Comparison of ENCODE assay signal across 15 cellular contexts in genomic region chr1:88698140-88698539, GRCh38. TPM values are rescaled to one million over a fixed set of nuclear protein-coding genes. Genes with fewer than 3 reads are reported as not detected.
DNase-seq lines count a peak whose midpoint lies in the region; ATAC-seq and TF ChIP-seq lines count a peak whose summit lies in the region.
"Had no signal": no experiment of that assay in that cellular context is flagged by ENCODE, and none has a peak within 500 bp of the region (broad histone marks: within the 10 kb centered on the region; RNA-seq: fewer than 3 reads in every experiment).

No MANE protein-coding gene starts in this region.

- H3K36me3 ChIP-seq in cardiac muscle cell (no peaks in the 10 kb centered on the region), right atrium auricular region (no peaks in the 10 kb centered on the region), adipocyte (ENCODE audit: control insufficient read depth, insufficient read depth, low read length, severe bottlenecking) (peaks cover 8% of the 10 kb centered on the region)
- H3K36me3 ChIP-seq: pancreas had no signal

- ATAC-seq in stimulated activated naive B cell treated with anti-CD40 and anti-IgM and Interleukin-4, amounts not matched to agents 10 μg/mL and 1 μg/mL and 100 μg/mL, for 72 hours (replicated peaks) = no peak
- ATAC-seq in GM21825 (IDR thresholded peaks at IDR 0.05; ENCODE audit: unreplicated experiment) = no peak
- ATAC-seq: pancreas had no signal

- H3K27ac ChIP-seq in cardiac muscle cell (peak overlapping the region; percentile 73), right atrium auricular region (peak overlapping the region in 1 of 2 donors; percentile 3)
- H3K27ac ChIP-seq: pancreas, RWPE1, tibial artery had no signal

- DNase-seq in cardiac muscle cell (ENCODE audit: low read depth in 1 of 2, low spot score in 1 of 2) (peak; percentile 19 to 49), right atrium auricular region (ENCODE audit: low spot score) (no peak), adipocyte (ENCODE audit: low read depth) (peak; percentile 25), fibroblast of villous mesenchyme (ENCODE audit: low read depth) (peak; percentile 41), NCI-H748 (lab: John Stamatoyannopoulos, UW; ENCODE audit: unreplicated experiment) (no peak), RPMI8226 (no peak)
- no peak for DNase-seq in stimulated activated naive B cell treated with anti-CD40 and anti-IgM and Interleukin-4, amounts not matched to agents 10 μg/mL and 1 μg/mL and 100 μg/mL, for 72 hours
- DNase-seq: ACHN, NCI-H1417, NCI-H446 treated with DMSO at 0.1 percent for 48 hours, pancreas, tibial artery had no signal

- H3K4me1 Mint-ChIP-seq in stimulated activated naive B cell treated with anti-CD40 and anti-IgM and Interleukin-4, amounts not matched to agents 10 μg/mL and 1 μg/mL and 100 μg/mL, for 72 hours = peaks cover 31 to 73% of the 10 kb centered on the region in 2 donors

- H3K27ac Mint-ChIP-seq in stimulated activated naive B cell treated with anti-CD40 and anti-IgM and Interleukin-4, amounts not matched to agents 10 μg/mL and 1 μg/mL and 100 μg/mL, for 72 hours = peak overlapping the region; percentile 59
- H3K27ac Mint-ChIP-seq: T-helper 2 cell treated with Interferon-gamma antibody and Interleukin-4, amounts not matched to agents 5 μg/mL and 100 μg/mL, for 36 hours had no signal

- no peaks in the 10 kb centered on the region for H3K27me3 Mint-ChIP-seq in stimulated activated naive B cell treated with anti-CD40 and anti-IgM and Interleukin-4, amounts not matched to agents 10 μg/mL and 1 μg/mL and 100 μg/mL, for 72 hours

- H3K9me3 ChIP-seq in cardiac muscle cell (ENCODE audit: low read depth) (no peaks in the 10 kb centered on the region), right atrium auricular region (no peaks in the 10 kb centered on the region), adipocyte (ENCODE audit: control insufficient read depth, low read length) (no peaks in the 10 kb centered on the region)
- H3K9me3 ChIP-seq: pancreas, tibial artery had no signal

- H3K9me3 Mint-ChIP-seq in stimulated activated naive B cell treated with anti-CD40 and anti-IgM and Interleukin-4, amounts not matched to agents 10 μg/mL and 1 μg/mL and 100 μg/mL, for 72 hours = no peaks in the 10 kb centered on the region
- H3K9me3 Mint-ChIP-seq: T-helper 2 cell treated with Interferon-gamma antibody and Interleukin-4, amounts not matched to agents 5 μg/mL and 100 μg/mL, for 36 hours had no signal

- H3K9ac ChIP-seq in adipocyte (ENCODE audit: low read length) = no peak overlapping the region

- TF ChIP-seq CTCF in cardiac muscle cell (IDR thresholded peaks at IDR 0.05; ENCODE audit: low read depth, low read length) (no peak), right atrium auricular region (IDR thresholded peaks at IDR 0.05) (no peak), fibroblast of villous mesenchyme (IDR thresholded peaks at IDR 0.05; ENCODE audit: insufficient read depth, low read depth, low read length) (no peak)

- no peak overlapping the region for H3K4me3 ChIP-seq in cardiac muscle cell
- H3K4me3 ChIP-seq in right atrium auricular region = no peak overlapping the region
- H3K4me3 ChIP-seq in adipocyte (ENCODE audit: low read length) = no peak overlapping the region
- no peak overlapping the region for H3K4me3 ChIP-seq in fibroblast of villous mesenchyme (ENCODE audit: low read depth, low read length)
- H3K4me3 ChIP-seq: pancreas, tibial artery had no signal

- H3K36me3 Mint-ChIP-seq in stimulated activated naive B cell treated with anti-CD40 and anti-IgM and Interleukin-4, amounts not matched to agents 10 μg/mL and 1 μg/mL and 100 μg/mL, for 72 hours = peaks cover 20 to 32% of the 10 kb centered on the region in 2 donors

- peaks cover 21% of the 10 kb centered on the region for H3K4me1 ChIP-seq in cardiac muscle cell (ENCODE audit: low read depth)
- H3K4me1 ChIP-seq in right atrium auricular region = peaks cover 0 to 20% of the 10 kb centered on the region in 2 donors
- peaks cover 20% of the 10 kb centered on the region for H3K4me1 ChIP-seq in adipocyte (ENCODE audit: control insufficient read depth, insufficient read depth, low read length)

- H3K4me3 Mint-ChIP-seq in stimulated activated naive B cell treated with anti-CD40 and anti-IgM and Interleukin-4, amounts not matched to agents 10 μg/mL and 1 μg/mL and 100 μg/mL, for 72 hours = no peak overlapping the region
- H3K4me3 Mint-ChIP-seq: T-helper 2 cell treated with Interferon-gamma antibody and Interleukin-4, amounts not matched to agents 5 μg/mL and 100 μg/mL, for 36 hours had no signal

- H3K27me3 ChIP-seq in cardiac muscle cell (no peaks in the 10 kb centered on the region), right atrium auricular region (no peaks in the 10 kb centered on the region), adipocyte (replicated peaks; ENCODE audit: control insufficient read depth, insufficient read depth, low read length) (no peaks in the 10 kb centered on the region)
- H3K27me3 ChIP-seq: pancreas, tibial artery had no signal

RNA-seq across cellular contexts. Expression of gene PKN2, which starts 14.1 kb away (rescaled TPM):
- total RNA-seq in cardiac muscle cell (18.4 and 27.6 TPM in 2 replicates), right atrium auricular region (10 to 100 TPM; 21.7 to 24.9 TPM), fibroblast of villous mesenchyme (41.2 and 56.1 TPM in 2 replicates)
- polyA plus RNA-seq in cardiac muscle cell = 22.5 and 25.8 TPM in 2 replicates

Comparison
In these comparisons a context has a peak if more than half of its experiments do, and no peak if none do; other contexts are left out.
1. DNase-seq: peak in cardiac muscle cell (2 of 2), adipocyte (single experiment) and fibroblast of villous mesenchyme (single experiment); none in right atrium auricular region (single experiment), stimulated activated naive B cell treated with anti-CD40 and anti-IgM and Interleukin-4, amounts not matched to agents 10 μg/mL and 1 μg/mL and 100 μg/mL, for 72 hours (single experiment), NCI-H748 (single experiment) and RPMI8226 (single experiment).